ENCODE assay signal across 17 cellular contexts in genomic region chr21:25949701-25950100, GRCh38.
DNase-seq lines count a peak whose midpoint lies in the region; ATAC-seq, FAIRE-seq and TF ChIP-seq lines count a peak whose summit lies in the region.
"Had no signal": no experiment of that assay in that cellular context is flagged by ENCODE, and none has a peak within 500 bp of the region (broad histone marks: within the 10 kb centered on the region; RNA-seq: fewer than 3 reads in every experiment).

No MANE protein-coding gene starts in this region.

- H3K27ac ChIP-seq in liver (ENCODE audit: low read depth in 1 of 2, low read length in 2 of 2) (no peak overlapping the region), HepG2 (ENCODE audit: extremely low read length, insufficient read depth, low read length) (no peak overlapping the region), colonic mucosa (peak overlapping the region; percentile 24)
- H3K27ac ChIP-seq: PC-9, RWPE1, SJCRH30 had no signal

- H3K4me3 ChIP-seq in liver (ENCODE audit: low read depth in 1 of 3, low read length in 3 of 3) (no peak overlapping the region), HepG2 (replicated peaks in 1 of 3; ENCODE audit: insufficient read depth in 1 of 3, low read depth in 2 of 3, low read length in 3 of 3) (no peak overlapping the region), colonic mucosa (no peak overlapping the region), mucosa of descending colon (no peak overlapping the region)
- H3K4me3 ChIP-seq: PC-9, SJCRH30 had no signal

- no peak overlapping the region for H2AFZ ChIP-seq in HepG2 (ENCODE audit: low read length)
- H2AFZ ChIP-seq: PC-9 had no signal

- H3K27me3 ChIP-seq in liver (ENCODE audit: control insufficient read depth in 4 of 4, insufficient read depth in 4 of 4, low read length in 3 of 4) (no peaks in the 10 kb centered on the region), HepG2 (ENCODE audit: control insufficient read depth in 1 of 2, insufficient read depth in 2 of 2, low read length in 2 of 2) (no peaks in the 10 kb centered on the region), colonic mucosa (no peaks in the 10 kb centered on the region)
- H3K27me3 ChIP-seq: SJCRH30 had no signal

- H3K4me1 ChIP-seq in liver (ENCODE audit: control insufficient read depth in 4 of 4, insufficient read depth in 4 of 4, low read length in 3 of 4) (peaks cover 2 to 10% (median 5%) of the 10 kb centered on the region in 4 donors), HepG2 (ENCODE audit: insufficient read depth, low read length) (peaks cover 2% of the 10 kb centered on the region; the same call in 1 of the 2 replicates), colonic mucosa (no peaks in the 10 kb centered on the region), mucosa of descending colon (ENCODE audit: low read depth) (peaks cover 10% of the 10 kb centered on the region)

- H3K9ac ChIP-seq in liver (ENCODE audit: low read depth in 1 of 2, low read length in 2 of 2) (no peak overlapping the region), HepG2 (ENCODE audit: insufficient read depth, low read depth, low read length) (no peak overlapping the region), colonic mucosa (ENCODE audit: low read depth in 2 of 2, low read length in 2 of 2) (no peak overlapping the region)

- in situ Hi-C loops in HepG2 (cut with HindIII; ENCODE audit: extremely low pct_ligation_motif_present, low pct_unique_long_range_greater_than_20kb), result no loop called here

- 0% methylated on average over 1 of the region's 1 CpG for WGBS in liver
- WGBS in HepG2 (ENCODE audit: low lambda C conversion rate), result no CpG with 5 or more reads among the region's 1 CpG

- H3K79me2 ChIP-seq in HepG2 (ENCODE audit: insufficient read depth, low read length), result no peaks in the 10 kb centered on the region

- intact Hi-C loops in HepG2 (cut with micrococcal nuclease; ENCODE audit: unreplicated experiment) (no loop called here), colonic mucosa (cut with DNase I) (no loop called here), mucosa of descending colon (cut with DNase I, micrococcal nuclease) (no loop called here)

- TF ChIP-seq RAD21 in liver (IDR thresholded peaks at IDR 0.05) (peak; percentile 51 to 52), HepG2 (CRISPR knock-in tag; IDR thresholded peaks at IDR 0.05) (no peak)

- H3K36me3 ChIP-seq in liver (ENCODE audit: control insufficient read depth in 4 of 4, insufficient read depth in 3 of 4, low read depth in 1 of 4, low read length in 3 of 4) (peaks cover 3 to 21% (median 13%) of the 10 kb centered on the region in 4 donors), HepG2 (replicated peaks in 1 of 2; ENCODE audit: control insufficient read depth in 1 of 2, insufficient read depth in 2 of 2, low read length in 2 of 2) (no peaks in the 10 kb centered on the region), colonic mucosa (no peaks in the 10 kb centered on the region), mucosa of descending colon (ENCODE audit: low read depth) (no peaks in the 10 kb centered on the region)

- POLR2A ChIA-PET in HepG2 (lab: Yijun Ruan, JAX), result no interaction called here

- TF ChIP-seq CTCF in liver (IDR thresholded peaks at IDR 0.05; ENCODE audit: low read depth, low read length, missing input control), result no peak
- no peak for TF ChIP-seq CTCF in HepG2 (CRISPR knock-in tag; IDR thresholded peaks at IDR 0.05)
- no peak for TF ChIP-seq CTCF in colonic mucosa (IDR thresholded peaks at IDR 0.05)
- TF ChIP-seq CTCF in mucosa of descending colon (IDR thresholded peaks at IDR 0.05), result no peak

- H3K9me3 ChIP-seq in liver (ENCODE audit: control insufficient read depth in 4 of 4, low read length in 3 of 4) (no peaks in the 10 kb centered on the region), HepG2 (ENCODE audit: low read length) (no peaks in the 10 kb centered on the region; the same call in 1 of the 2 replicates), colonic mucosa (no peaks in the 10 kb centered on the region), mucosa of descending colon (no peaks in the 10 kb centered on the region)

- CTCF ChIA-PET in HepG2 (lab: Yijun Ruan, JAX; ENCODE audit: low intra/inter-chr PET ratio, low total read pairs), result no interaction called here

- TF ChIP-seq EP300 in HepG2 (IDR thresholded peaks at IDR 0.05; ENCODE audit: low read depth in 2 of 2, low read length in 2 of 2), result no peak
- TF ChIP-seq EP300 in HepG2 (CRISPR knock-in tag; IDR thresholded peaks at IDR 0.05; ENCODE audit: borderline replicate concordance), result no peak

- ATAC-seq in HepG2 (no peak), mucosa of descending colon (peak; percentile 92)
- no peak for ATAC-seq in activated CD4-positive, CD25-positive, alpha-beta regulatory T cell treated with anti-CD3 and anti-CD28 coated beads, Interleukin-2, amount 50 U/mL, for 24 hours

- TF ChIP-seq POLR2A in HepG2 (IDR thresholded peaks at IDR 0.05; ENCODE audit: insufficient read depth in 1 of 2, low read depth in 2 of 2, low read length in 2 of 2), result no peak

- no peak for DNase-seq in HepG2 (ENCODE audit: low spot score)
- DNase-seq in colonic mucosa, result peak; percentile 72
- DNase-seq in mucosa of descending colon, result peak in 1 of 3 donors; percentile 70
- no peak for DNase-seq in NCI-H1105 (lab: John Stamatoyannopoulos, UW)
- no peak for DNase-seq in activated effector memory CD4-positive, alpha-beta T cell treated with Interleukin-2 at 50 U/mL for 16 hours
- DNase-seq: CD4-positive, CD25-positive, alpha-beta regulatory T cell; COR-L47; DMS79; NCI-H1417 treated with DMSO at 0.1 percent for 48 hours; NCI-H187; NCI-H510A; PC-9; SJCRH30 had no signal

- no TSS peak for BruUV-seq in HepG2 (replicated peaks; lab: Mats Ljungman, UMichigan)

- no peak overlapping the region for H3K4me2 ChIP-seq in HepG2 (ENCODE audit: low read depth, low read length)
- H3K4me2 ChIP-seq: PC-9 had no signal

- H4K20me1 ChIP-seq in HepG2 (ENCODE audit: insufficient read depth, low read length), result no peaks in the 10 kb centered on the region

- no peak for FAIRE-seq in HepG2 (lab: Jason Lieb, UNC)
- FAIRE-seq: H54 had no signal

TF ChIP-seq in liver, 16 proteins besides CTCF, POLR2A, EP300 and RAD21 (continues in another document):
- TF ChIP-seq HNF4G (IDR thresholded peaks at IDR 0.05) (peak; percentile 46), EGR1 (IDR thresholded peaks at IDR 0.05; ENCODE audit: low read depth in 2 of 2) (no peak), NR2F2 (IDR thresholded peaks at IDR 0.05) (no peak), TAF1 (conservative IDR thresholded peaks at IDR 0.05) (no peak), REST (IDR thresholded peaks at IDR 0.05) (no peak), FOXA1 (IDR thresholded peaks at IDR 0.05) (no peak), JUND (IDR thresholded peaks at IDR 0.05) (peak; percentile 19 to 54)

TF ChIP-seq in HepG2, 621 proteins besides CTCF, POLR2A, EP300 and RAD21:
- no peak for TF ChIP-seq U2AF2 (IDR thresholded peaks at IDR 0.05; ENCODE audit: low read depth, low read length)
- no peak for TF ChIP-seq MNT (IDR thresholded peaks at IDR 0.05)
- no peak for TF ChIP-seq ZUFSP (CRISPR knock-in tag; IDR thresholded peaks at IDR 0.05; ENCODE audit: borderline replicate concordance)
- no peak for TF ChIP-seq RBFOX2 (IDR thresholded peaks at IDR 0.05; ENCODE audit: low read depth, low read length)
- TF ChIP-seq ZNF136 (CRISPR knock-in tag; IDR thresholded peaks at IDR 0.05; ENCODE audit: low read depth), result no peak
